In the genomic region with DNA sequence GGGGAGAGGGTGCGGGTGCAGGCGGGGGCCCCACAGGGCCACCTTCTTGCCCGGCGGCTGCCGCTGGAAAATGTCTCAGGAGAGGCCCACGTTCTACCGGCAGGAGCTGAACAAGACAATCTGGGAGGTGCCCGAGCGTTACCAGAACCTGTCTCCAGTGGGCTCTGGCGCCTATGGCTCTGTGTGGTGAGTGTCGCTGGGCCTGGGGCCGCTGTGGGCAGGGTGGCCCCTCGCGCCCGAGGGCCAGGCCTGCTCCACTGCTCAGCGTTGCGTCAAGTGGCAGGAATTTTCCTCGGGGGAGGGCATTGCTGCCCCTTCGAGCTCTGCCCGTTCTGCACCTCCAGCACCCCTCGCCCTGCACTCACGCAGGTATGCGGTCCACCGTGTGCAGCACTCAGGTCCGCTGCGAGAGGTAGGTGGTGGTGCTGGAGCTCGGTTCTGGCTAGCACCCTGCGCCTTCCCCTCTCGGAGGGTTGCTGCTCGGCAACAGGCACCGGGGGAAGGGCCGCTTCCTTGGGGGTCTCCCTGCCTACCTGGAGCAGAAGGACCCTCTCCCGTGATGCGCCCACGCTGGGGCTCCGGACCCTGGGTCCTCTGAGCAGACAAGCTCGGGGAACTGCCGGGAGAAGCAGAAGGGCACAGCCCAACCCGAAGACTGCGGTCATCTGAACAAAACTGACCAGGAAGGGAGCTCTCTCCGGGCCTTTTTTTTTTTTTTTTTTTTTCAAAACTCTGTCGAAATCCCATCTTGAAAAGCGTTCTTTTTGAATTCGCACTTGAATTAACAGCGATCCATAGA, we compare ENCODE assay signal across 2 cellular contexts.
A peak's percentile ranks its signal among the peaks of the same experiment; 100 is the strongest.
TF ChIP-seq lines count a peak whose summit lies in the region.

No MANE protein-coding gene starts in this region.

TF ChIP-seq in WTC11, 78 proteins besides CTCF, POLR2A, EP300 and RAD21 (continued from another document):
- TF ChIP-seq, protein P1, sequence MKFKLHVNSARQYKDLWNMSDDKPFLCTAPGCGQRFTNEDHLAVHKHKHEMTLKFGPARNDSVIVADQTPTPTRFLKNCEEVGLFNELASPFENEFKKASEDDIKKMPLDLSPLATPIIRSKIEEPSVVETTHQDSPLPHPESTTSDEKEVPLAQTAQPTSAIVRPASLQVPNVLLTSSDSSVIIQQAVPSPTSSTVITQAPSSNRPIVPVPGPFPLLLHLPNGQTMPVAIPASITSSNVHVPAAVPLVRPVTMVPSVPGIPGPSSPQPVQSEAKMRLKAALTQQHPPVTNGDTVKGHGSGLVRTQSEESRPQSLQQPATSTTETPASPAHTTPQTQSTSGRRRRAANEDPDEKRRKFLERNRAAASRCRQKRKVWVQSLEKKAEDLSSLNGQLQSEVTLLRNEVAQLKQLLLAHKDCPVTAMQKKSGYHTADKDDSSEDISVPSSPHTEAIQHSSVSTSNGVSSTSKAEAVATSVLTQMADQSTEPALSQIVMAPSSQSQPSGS (CRISPR knock-in tag; IDR thresholded peaks at IDR 0.05; ENCODE audit: borderline replicate concordance, low read depth): no peak
- TF ChIP-seq TEAD1 (CRISPR knock-in tag; IDR thresholded peaks at IDR 0.05): peak; percentile 54
- TF ChIP-seq FOXJ3 (CRISPR knock-in tag; IDR thresholded peaks at IDR 0.05; ENCODE audit: borderline replicate concordance): no peak
- TF ChIP-seq TCF7 (CRISPR knock-in tag; IDR thresholded peaks at IDR 0.05; ENCODE audit: low read depth): peak; percentile 23; the same call in 1 of the 2 replicates
TF ChIP-seq in WTC11: peak in this region for 5.

TF ChIP-seq in liver, 16 proteins besides CTCF, POLR2A, EP300 and RAD21 (continued from another document):
- no peak for TF ChIP-seq FOXA1 (IDR thresholded peaks at IDR 0.05)
- no peak for TF ChIP-seq HNF4G (IDR thresholded peaks at IDR 0.05)
TF ChIP-seq in liver: peak in this region for 1.
